Comparison of ENCODE assay signal across 8 cellular contexts in genomic region chr10:30027057-30028005, GRCh38. TPM values are rescaled to one million over a fixed set of nuclear protein-coding genes. Genes with fewer than 3 reads are reported as not detected.
DNase-seq lines count a peak whose midpoint lies in the region; ATAC-seq and TF ChIP-seq lines count a peak whose summit lies in the region.

No MANE protein-coding gene starts in this region.

- peaks cover 18% of the 10 kb centered on the region for H3K4me1 Mint-ChIP-seq in T-helper 17 cell
- H3K4me1 Mint-ChIP-seq in activated naive CD8-positive, alpha-beta T cell treated with anti-CD3 and anti-CD28 coated beads, Interleukin-2, amount 50 U/mL, for 24 hours, result peaks cover 38% of the 10 kb centered on the region

- peak overlapping the region; percentile 81 for H3K27ac ChIP-seq in lower lobe of right lung

- no peaks in the 10 kb centered on the region for H3K36me3 Mint-ChIP-seq in T-helper 17 cell (ENCODE audit: low read depth)
- peaks cover 3% of the 10 kb centered on the region for H3K36me3 Mint-ChIP-seq in activated naive CD8-positive, alpha-beta T cell treated with anti-CD3 and anti-CD28 coated beads, Interleukin-2, amount 50 U/mL, for 24 hours (ENCODE audit: low read depth)

- H3K4me1 ChIP-seq in lower lobe of right lung, result peaks cover 50% of the 10 kb centered on the region

- intact Hi-C loops in lower lobe of right lung (cut with DNase I), result no loop called here

- H3K27me3 Mint-ChIP-seq in T-helper 17 cell, result peaks cover 50% of the 10 kb centered on the region
- H3K27me3 Mint-ChIP-seq in activated naive CD8-positive, alpha-beta T cell treated with anti-CD3 and anti-CD28 coated beads, Interleukin-2, amount 50 U/mL, for 24 hours, result peaks cover 64% of the 10 kb centered on the region

- H3K27ac Mint-ChIP-seq in T-helper 17 cell, result peak overlapping the region; percentile 49
- peak overlapping the region; percentile 88 for H3K27ac Mint-ChIP-seq in activated naive CD8-positive, alpha-beta T cell treated with anti-CD3 and anti-CD28 coated beads, Interleukin-2, amount 50 U/mL, for 24 hours

- peaks cover 3% of the 10 kb centered on the region for H3K27me3 ChIP-seq in lower lobe of right lung (ENCODE audit: low read depth)

- peaks cover 23% of the 10 kb centered on the region for H3K36me3 ChIP-seq in lower lobe of right lung

- H3K9me3 Mint-ChIP-seq in activated naive CD8-positive, alpha-beta T cell treated with anti-CD3 and anti-CD28 coated beads, Interleukin-2, amount 50 U/mL, for 24 hours, result no peaks in the 10 kb centered on the region

- peak overlapping the region; percentile 84 for H3K4me3 Mint-ChIP-seq in T-helper 17 cell
- H3K4me3 Mint-ChIP-seq in activated naive CD8-positive, alpha-beta T cell treated with anti-CD3 and anti-CD28 coated beads, Interleukin-2, amount 50 U/mL, for 24 hours, result peak overlapping the region; percentile 77

- no peak for TF ChIP-seq CTCF in lower lobe of right lung (IDR thresholded peaks at IDR 0.05)

- DNase-seq in Ammon's horn (ENCODE audit: low spot score) (peak; percentile 20), T-helper 17 cell (peak; percentile 51 to 78 (median 72)), lower lobe of right lung (peak; percentile 74), pons (ENCODE audit: low spot score) (no peak)
- peak; percentile 83 for DNase-seq in activated naive CD8-positive, alpha-beta T cell treated with anti-CD3 and anti-CD28 coated beads, Interleukin-2, amount 50 U/mL, for 24 hours
- peak; percentile 72 to 81 for DNase-seq in stimulated activated CD8-positive, alpha-beta memory T cell treated with anti-CD3 and anti-CD28 coated beads, Interleukin-7, amount 100 ng/mL, for 48 hours (ENCODE audit: extremely low read depth in 1 of 2, low read depth in 1 of 2)

- ATAC-seq in GM19025 (IDR thresholded peaks at IDR 0.05; ENCODE audit: low read depth, unreplicated experiment) (peak; percentile 78), HG03280 (IDR thresholded peaks at IDR 0.05; ENCODE audit: unreplicated experiment) (peak; percentile 60), T-helper 17 cell (peak; percentile 97), lower lobe of right lung (peak; percentile 83 to 85)
- ATAC-seq in activated naive CD8-positive, alpha-beta T cell treated with anti-CD3 and anti-CD28 coated beads, Interleukin-2, amount 50 U/mL, for 24 hours, result peak; percentile 97

- H3K9me3 ChIP-seq in T-helper 17 cell (ENCODE audit: control insufficient read depth, low read length, poor library complexity, severe bottlenecking) (no peaks in the 10 kb centered on the region), lower lobe of right lung (no peaks in the 10 kb centered on the region)

- peak overlapping the region; percentile 30 for H3K4me3 ChIP-seq in lower lobe of right lung

RNA-seq across cellular contexts. Expression of gene JCAD, which starts 32.1 kb away (rescaled TPM):
- total RNA-seq in T-helper 17 cell (under 1 TPM in 1 of 2 donors, not detected in 1; 0.23 TPM), lower lobe of right lung (101 TPM)

Comparison
In these comparisons a context has a peak if more than half of its experiments do, and no peak if none do; other contexts are left out.
1. RNA of gene JCAD, which starts 32.1 kb away (total RNA-seq): 101 TPM in lower lobe of right lung (single experiment); 0.23 TPM in T-helper 17 cell; every median in the first group is over 10 times any median in the second.
2. Peak in every context shown above with its lines, with median percentiles within 50 percentile points of each other: ATAC-seq.